Comparison of ENCODE assay signal across 14 cellular contexts in genomic region chr16:81003064-81003463, GRCh38. TPM values are rescaled to one million over a fixed set of nuclear protein-coding genes. Genes with fewer than 3 reads are reported as not detected.
A peak's percentile ranks its signal among the peaks of the same experiment; 100 is the strongest.
DNase-seq lines count a peak whose midpoint lies in the region; ATAC-seq, FAIRE-seq and TF ChIP-seq lines count a peak whose summit lies in the region.
"Had no signal": no experiment of that assay in that cellular context is flagged by ENCODE, and none has a peak within 500 bp of the region (broad histone marks: within the 10 kb centered on the region; RNA-seq: fewer than 3 reads in every experiment).

No MANE protein-coding gene starts in this region.

- no peak overlapping the region; the same call in 1 of the 2 replicates for H3K4me2 ChIP-seq in HepG2 (ENCODE audit: low read depth, low read length)
- H3K4me2 ChIP-seq: neural progenitor cell, PC-9 had no signal

- no peak for TF ChIP-seq EP300 in HepG2 (IDR thresholded peaks at IDR 0.05; ENCODE audit: low read depth in 2 of 2, low read length in 2 of 2)
- TF ChIP-seq EP300 in HepG2 (CRISPR knock-in tag; IDR thresholded peaks at IDR 0.05; ENCODE audit: borderline replicate concordance): no peak

- BruUV-seq in HepG2 (replicated peaks; lab: Mats Ljungman, UMichigan): no TSS peak

- no peak for TF ChIP-seq POLR2A in HepG2 (IDR thresholded peaks at IDR 0.05; ENCODE audit: insufficient read depth in 1 of 2, low read depth in 2 of 2, low read length in 2 of 2)
- TF ChIP-seq POLR2A in right lobe of liver (IDR thresholded peaks at IDR 0.05): no peak

- TF ChIP-seq CTCF in HepG2 (CRISPR knock-in tag; IDR thresholded peaks at IDR 0.05) (no peak), right lobe of liver (IDR thresholded peaks at IDR 0.05) (no peak)

- in situ Hi-C loops in HepG2 (cut with HindIII; ENCODE audit: extremely low pct_ligation_motif_present, low pct_unique_long_range_greater_than_20kb): no loop called here

- peaks cover 17% of the 10 kb centered on the region for H4K20me1 ChIP-seq in HepG2 (ENCODE audit: insufficient read depth, low read length)

- no peak overlapping the region for H2AFZ ChIP-seq in HepG2 (ENCODE audit: low read length)
- H2AFZ ChIP-seq: neural progenitor cell, PC-9 had no signal

- H3K27ac ChIP-seq in HepG2 (ENCODE audit: extremely low read length, insufficient read depth, low read length): no peak overlapping the region
- no peak overlapping the region for H3K27ac ChIP-seq in right lobe of liver
- H3K27ac ChIP-seq: neural progenitor cell, PC-9 had no signal

- 91% methylated on average over 4 of the region's 4 CpGs for WGBS in HepG2 (ENCODE audit: low lambda C conversion rate)
- 54% methylated on average over 4 of the region's 4 CpGs for WGBS in right lobe of liver (ENCODE audit: insufficient coverage, low coverage, low lambda C conversion rate, missing lambda C conversion rate)

- H3K27me3 ChIP-seq in HepG2 (ENCODE audit: control insufficient read depth in 1 of 2, insufficient read depth in 2 of 2, low read length in 2 of 2) (no peaks in the 10 kb centered on the region; a peak in 1 of 5 replicates), right lobe of liver (no peaks in the 10 kb centered on the region)
- H3K27me3 ChIP-seq: neural progenitor cell had no signal

- peaks cover 62% of the 10 kb centered on the region for H3K4me1 Mint-ChIP-seq in activated CD4-positive, alpha-beta memory T cell treated with anti-CD3 and anti-CD28 coated beads, Interleukin-2, amount 10 ng/mL, durations not matched to agents 7 days and 5 days
- peaks cover 54 to 60% of the 10 kb centered on the region in 2 donors for H3K4me1 Mint-ChIP-seq in immature natural killer cell

- POLR2A ChIA-PET in HepG2 (lab: Yijun Ruan, JAX): no interaction called here
- POLR2A ChIA-PET in activated CD4-positive, alpha-beta memory T cell treated with anti-CD3 and anti-CD28 coated beads, Interleukin-2, amount 10 ng/mL, durations not matched to agents 7 days and 5 days (lab: Charles Lee): interaction anchor here (1.9 to 6.2 kb wide), 3 partner anchors 10 to 31 kb away, joined by 4 to 70 read pairs (median 11); partner anchors contain the start of gene ATMIN

- FAIRE-seq in HepG2 (lab: Jason Lieb, UNC): no peak
- FAIRE-seq: urothelium cell line had no signal

- H3K4me3 ChIP-seq in HepG2 (replicated peaks in 1 of 3; ENCODE audit: insufficient read depth in 1 of 3, low read depth in 2 of 3, low read length in 3 of 3) (no peak overlapping the region), right lobe of liver (no peak overlapping the region)
- H3K4me3 ChIP-seq: neural progenitor cell, PC-9 had no signal

- no peak for TF ChIP-seq RAD21 in HepG2 (CRISPR knock-in tag; IDR thresholded peaks at IDR 0.05)

- CTCF ChIA-PET in HepG2 (lab: Yijun Ruan, JAX; ENCODE audit: low intra/inter-chr PET ratio, low total read pairs): no interaction called here
- CTCF ChIA-PET in activated CD4-positive, alpha-beta memory T cell treated with anti-CD3 and anti-CD28 coated beads, Interleukin-2, amount 10 ng/mL, durations not matched to agents 7 days and 5 days (lab: Charles Lee): interaction anchor here (0.6 to 6.1 kb wide), 5 partner anchors 9 to 873 kb away, joined by 3 to 75 read pairs (median 3); partner anchors contain the start of gene ATMIN

- DNase-seq in HepG2 (ENCODE audit: low spot score) (no peak), right lobe of liver (no peak), immature natural killer cell (no peak), head of caudate nucleus (no peak)
- no peak for DNase-seq in activated CD4-positive, alpha-beta memory T cell treated with anti-CD3 and anti-CD28 coated beads, Interleukin-2, amount 10 ng/mL, durations not matched to agents 7 days and 5 days
- DNase-seq: activated gamma-delta T cell treated with Interleukin-2 at 50 U/mL for 16 hours; effector memory CD4-positive, alpha-beta T cell; NCI-H2081; NCI-H526; PC-9 had no signal

- H3K27ac Mint-ChIP-seq in activated CD4-positive, alpha-beta memory T cell treated with anti-CD3 and anti-CD28 coated beads, Interleukin-2, amount 10 ng/mL, durations not matched to agents 7 days and 5 days: peak overlapping the region; percentile 100
- peak overlapping the region in 5 of 6 donors; percentile 1 to 94 (median 88) for H3K27ac Mint-ChIP-seq in immature natural killer cell
- H3K27ac Mint-ChIP-seq: neural progenitor cell had no signal

- peak overlapping the region; percentile 95 for H3K4me3 Mint-ChIP-seq in activated CD4-positive, alpha-beta memory T cell treated with anti-CD3 and anti-CD28 coated beads, Interleukin-2, amount 10 ng/mL, durations not matched to agents 7 days and 5 days
- peak overlapping the region in 2 of 5 donors; percentile 2 to 100 for H3K4me3 Mint-ChIP-seq in immature natural killer cell
- H3K4me3 Mint-ChIP-seq: neural progenitor cell had no signal

- H3K4me1 ChIP-seq in HepG2 (ENCODE audit: insufficient read depth, low read length) (peaks cover 55% of the 10 kb centered on the region), right lobe of liver (peaks cover 0 to 27% (median 6%) of the 10 kb centered on the region in 4 donors)

- no peaks in the 10 kb centered on the region for H3K9me3 Mint-ChIP-seq in activated CD4-positive, alpha-beta memory T cell treated with anti-CD3 and anti-CD28 coated beads, Interleukin-2, amount 10 ng/mL, durations not matched to agents 7 days and 5 days
- no peaks in the 10 kb centered on the region for H3K9me3 Mint-ChIP-seq in immature natural killer cell

- H3K9ac ChIP-seq in HepG2 (ENCODE audit: insufficient read depth, low read depth, low read length): 0 out of 2 replicates have a peak overlapping the region, but pooled peaks have one; percentile 3
- H3K9ac ChIP-seq: neural progenitor cell had no signal

- peaks cover 51% of the 10 kb centered on the region for H3K36me3 Mint-ChIP-seq in activated CD4-positive, alpha-beta memory T cell treated with anti-CD3 and anti-CD28 coated beads, Interleukin-2, amount 10 ng/mL, durations not matched to agents 7 days and 5 days (ENCODE audit: low read depth)
- no peaks in the 10 kb centered on the region for H3K36me3 Mint-ChIP-seq in immature natural killer cell

- intact Hi-C loops in HepG2 (cut with micrococcal nuclease; ENCODE audit: unreplicated experiment) (no loop called here), right lobe of liver (cut with DNase I) (no loop called here), head of caudate nucleus (cut with DNase I) (loop anchor here (10.0 kb wide), 1 partner anchor 72 kb away; the partner anchor contains the start of gene C16orf46)

- H3K9me3 ChIP-seq in HepG2 (ENCODE audit: low read length): no peaks in the 10 kb centered on the region; the same call in 1 of the 2 replicates
- H3K9me3 ChIP-seq in right lobe of liver: no peaks in the 10 kb centered on the region

- ATAC-seq in HepG2 (no peak), right lobe of liver (no peak), GM18519 (IDR thresholded peaks at IDR 0.05; ENCODE audit: low FRiP score, unreplicated experiment) (no peak), GM18858 (IDR thresholded peaks at IDR 0.05; ENCODE audit: unreplicated experiment) (no peak)

- H3K36me3 ChIP-seq in HepG2 (replicated peaks in 1 of 2; ENCODE audit: control insufficient read depth in 1 of 2, insufficient read depth in 2 of 2, low read length in 2 of 2): no peaks in the 10 kb centered on the region
- no peaks in the 10 kb centered on the region for H3K36me3 ChIP-seq in right lobe of liver
- H3K36me3 ChIP-seq: neural progenitor cell had no signal

- H3K79me2 ChIP-seq in HepG2 (ENCODE audit: insufficient read depth, low read length): peaks cover 83% of the 10 kb centered on the region

- no peaks in the 10 kb centered on the region for H3K27me3 Mint-ChIP-seq in activated CD4-positive, alpha-beta memory T cell treated with anti-CD3 and anti-CD28 coated beads, Interleukin-2, amount 10 ng/mL, durations not matched to agents 7 days and 5 days
- H3K27me3 Mint-ChIP-seq in immature natural killer cell (ENCODE audit: low read depth in 3 of 3): peaks cover 16 to 26% (median 22%) of the 10 kb centered on the region in 3 donors

RNA-seq across cellular contexts. Expression of gene CMC2, which starts 3.6 kb away (rescaled TPM):
- 129 and 147 TPM in 2 replicates for total RNA-seq in HepG2 (2016; rRNA removed; fragmentation: Illumina TruSeq; extraction: Trizol)
- total RNA-seq in HepG2 (2016; cell fraction: cytosol; rRNA removed; fragmentation: Illumina TruSeq; extraction: Trizol; ENCODE audit: low read depth): 111 and 171 TPM in 2 replicates
- 118 and 155 TPM in 2 replicates for total RNA-seq in HepG2 (2016; cell fraction: insoluble cytoplasmic fraction; rRNA removed; fragmentation: Illumina TruSeq; extraction: Trizol)
- total RNA-seq in HepG2 (2016; cell fraction: membrane; rRNA removed; fragmentation: Illumina TruSeq; extraction: Trizol): 132 and 180 TPM in 2 replicates
- 49.2 and 54.6 TPM in 2 replicates for total RNA-seq in HepG2 (2016; cell fraction: nucleus; rRNA removed; fragmentation: Illumina TruSeq; extraction: Trizol)
- polyA plus RNA-seq in HepG2 (2011; rRNA removed): 92.1 and 116 TPM in 2 replicates
- polyA plus RNA-seq in HepG2 (2011; cell fraction: cytosol; rRNA removed): 134 and 148 TPM in 2 replicates
- 22.2 and 24.5 TPM in 2 replicates for polyA plus RNA-seq in HepG2 (2011; cell fraction: nucleus; rRNA removed)
- polyA plus RNA-seq in HepG2 (2012): 81.8 and 85.6 TPM in 2 replicates
- 157 and 235 TPM in 2 replicates for polyA plus RNA-seq in HepG2 (2016; cell fraction: cytosol; fragmentation: Illumina TruSeq; extraction: Trizol; ENCODE audit: low read depth)
- polyA plus RNA-seq in HepG2 (2016; cell fraction: insoluble cytoplasmic fraction; fragmentation: Illumina TruSeq; extraction: Trizol; ENCODE audit: low read depth): 172 and 176 TPM in 2 replicates
- polyA plus RNA-seq in HepG2 (2016; cell fraction: membrane; fragmentation: Illumina TruSeq; extraction: Trizol; ENCODE audit: low read depth): 133 and 179 TPM in 2 replicates
- polyA plus RNA-seq in HepG2 (2016; cell fraction: nucleus; fragmentation: Illumina TruSeq; extraction: Trizol; ENCODE audit: insufficient read depth, low read depth): 86.6 and 97.5 TPM in 2 replicates
- 70.9 and 71.9 TPM in 2 replicates for polyA minus RNA-seq in HepG2 (2011; rRNA and poly(A)+ RNA removed; ENCODE audit: low replicate concordance)
- 19.8 and 22.3 TPM in 2 replicates for polyA minus RNA-seq in HepG2 (2011; cell fraction: cytosol; rRNA and poly(A)+ RNA removed)
- polyA minus RNA-seq in HepG2 (2011; cell fraction: nucleus; rRNA and poly(A)+ RNA removed): 35.4 and 68.6 TPM in 2 replicates
- total RNA-seq in right lobe of liver: 10 to 100 TPM; 23.5 to 58.3 (median 42.1) TPM
- 10 to 100 TPM; 90.7 to 99.9 TPM for total RNA-seq in activated CD4-positive, alpha-beta memory T cell treated with anti-CD3 and anti-CD28 coated beads, Interleukin-2, amount 10 ng/mL, durations not matched to agents 7 days and 5 days
- polyA plus RNA-seq in immature natural killer cell: 100 to 1,000 TPM in 2 of 3 donors, 10 to 100 TPM in 1; 89.9 to 132 (median 113) TPM

RNA-seq across cellular contexts. Expression of gene CENPN, which starts 4.0 kb away (rescaled TPM):
- total RNA-seq in HepG2 (2016; rRNA removed; fragmentation: Illumina TruSeq; extraction: Trizol): 129 and 193 TPM in 2 replicates
- 98.3 and 119 TPM in 2 replicates for total RNA-seq in HepG2 (2016; cell fraction: cytosol; rRNA removed; fragmentation: Illumina TruSeq; extraction: Trizol; ENCODE audit: low read depth)
- total RNA-seq in HepG2 (2016; cell fraction: insoluble cytoplasmic fraction; rRNA removed; fragmentation: Illumina TruSeq; extraction: Trizol): 133 and 185 TPM in 2 replicates
- 180 and 185 TPM in 2 replicates for total RNA-seq in HepG2 (2016; cell fraction: membrane; rRNA removed; fragmentation: Illumina TruSeq; extraction: Trizol)
- total RNA-seq in HepG2 (2016; cell fraction: nucleus; rRNA removed; fragmentation: Illumina TruSeq; extraction: Trizol): 46.2 and 59.6 TPM in 2 replicates
- polyA plus RNA-seq in HepG2 (2011; rRNA removed): 17.3 and 29.7 TPM in 2 replicates
- 15.2 and 17.8 TPM in 2 replicates for polyA plus RNA-seq in HepG2 (2011; cell fraction: cytosol; rRNA removed)
- polyA plus RNA-seq in HepG2 (2011; cell fraction: nucleus; rRNA removed): 8.3 and 10.1 TPM in 2 replicates
- 46.5 and 70.0 TPM in 2 replicates for polyA plus RNA-seq in HepG2 (2012)
- 113 and 120 TPM in 2 replicates for polyA plus RNA-seq in HepG2 (2016; cell fraction: cytosol; fragmentation: Illumina TruSeq; extraction: Trizol; ENCODE audit: low read depth)
- polyA plus RNA-seq in HepG2 (2016; cell fraction: insoluble cytoplasmic fraction; fragmentation: Illumina TruSeq; extraction: Trizol; ENCODE audit: low read depth): 123 and 135 TPM in 2 replicates
- polyA plus RNA-seq in HepG2 (2016; cell fraction: membrane; fragmentation: Illumina TruSeq; extraction: Trizol; ENCODE audit: low read depth): 123 and 146 TPM in 2 replicates
- polyA plus RNA-seq in HepG2 (2016; cell fraction: nucleus; fragmentation: Illumina TruSeq; extraction: Trizol; ENCODE audit: insufficient read depth, low read depth): 40.0 and 50.9 TPM in 2 replicates
- polyA minus RNA-seq in HepG2 (2011; rRNA and poly(A)+ RNA removed; ENCODE audit: low replicate concordance): 17.1 and 164 TPM in 2 replicates
- polyA minus RNA-seq in HepG2 (2011; cell fraction: cytosol; rRNA and poly(A)+ RNA removed): 14.1 and 16.1 TPM in 2 replicates
- polyA minus RNA-seq in HepG2 (2011; cell fraction: nucleus; rRNA and poly(A)+ RNA removed): 17.9 and 25.4 TPM in 2 replicates
- 10 to 100 TPM in 1 of 6 experiments, 1 to 10 TPM in 5; 6.6 to 11.4 (median 7.9) TPM for total RNA-seq in right lobe of liver
- 10 to 100 TPM; 62.2 to 66.9 TPM for total RNA-seq in activated CD4-positive, alpha-beta memory T cell treated with anti-CD3 and anti-CD28 coated beads, Interleukin-2, amount 10 ng/mL, durations not matched to agents 7 days and 5 days
- 10 to 100 TPM in 1 of 3 donors, 1 to 10 TPM in 2; 4.5 to 11.6 (median 7.8) TPM for polyA plus RNA-seq in immature natural killer cell

RNA-seq across cellular contexts. Expression of gene ATMIN, which starts 32.6 kb away (rescaled TPM):
- 60.4 and 74.7 TPM in 2 replicates for total RNA-seq in HepG2 (2016; rRNA removed; fragmentation: Illumina TruSeq; extraction: Trizol)
- 33.0 and 38.8 TPM in 2 replicates for total RNA-seq in HepG2 (2016; cell fraction: cytosol; rRNA removed; fragmentation: Illumina TruSeq; extraction: Trizol; ENCODE audit: low read depth)
- 61.5 and 70.5 TPM in 2 replicates for total RNA-seq in HepG2 (2016; cell fraction: insoluble cytoplasmic fraction; rRNA removed; fragmentation: Illumina TruSeq; extraction: Trizol)
- 116 and 141 TPM in 2 replicates for total RNA-seq in HepG2 (2016; cell fraction: membrane; rRNA removed; fragmentation: Illumina TruSeq; extraction: Trizol)
- total RNA-seq in HepG2 (2016; cell fraction: nucleus; rRNA removed; fragmentation: Illumina TruSeq; extraction: Trizol): 37.1 and 38.6 TPM in 2 replicates
- 30.4 and 34.6 TPM in 2 replicates for polyA plus RNA-seq in HepG2 (2011; rRNA removed)
- 18.8 and 33.3 TPM in 2 replicates for polyA plus RNA-seq in HepG2 (2011; cell fraction: cytosol; rRNA removed)
- 12.4 and 15.2 TPM in 2 replicates for polyA plus RNA-seq in HepG2 (2011; cell fraction: nucleus; rRNA removed)
- 26.9 TPM in 2 replicates for polyA plus RNA-seq in HepG2 (2012)
- 52.2 and 56.7 TPM in 2 replicates for polyA plus RNA-seq in HepG2 (2016; cell fraction: cytosol; fragmentation: Illumina TruSeq; extraction: Trizol; ENCODE audit: low read depth)
- 70.0 and 73.6 TPM in 2 replicates for polyA plus RNA-seq in HepG2 (2016; cell fraction: insoluble cytoplasmic fraction; fragmentation: Illumina TruSeq; extraction: Trizol; ENCODE audit: low read depth)
- 113 and 129 TPM in 2 replicates for polyA plus RNA-seq in HepG2 (2016; cell fraction: membrane; fragmentation: Illumina TruSeq; extraction: Trizol; ENCODE audit: low read depth)
- polyA plus RNA-seq in HepG2 (2016; cell fraction: nucleus; fragmentation: Illumina TruSeq; extraction: Trizol; ENCODE audit: insufficient read depth, low read depth): 53.5 and 53.8 TPM in 2 replicates
- 32.5 and 50.4 TPM in 2 replicates for polyA minus RNA-seq in HepG2 (2011; rRNA and poly(A)+ RNA removed; ENCODE audit: low replicate concordance)
- 25.9 and 27.0 TPM in 2 replicates for polyA minus RNA-seq in HepG2 (2011; cell fraction: cytosol; rRNA and poly(A)+ RNA removed)
- polyA minus RNA-seq in HepG2 (2011; cell fraction: nucleus; rRNA and poly(A)+ RNA removed): 22.4 and 30.6 TPM in 2 replicates
- 10 to 100 TPM; 12.8 to 15.5 (median 14.6) TPM for total RNA-seq in right lobe of liver
- total RNA-seq in activated CD4-positive, alpha-beta memory T cell treated with anti-CD3 and anti-CD28 coated beads, Interleukin-2, amount 10 ng/mL, durations not matched to agents 7 days and 5 days: 10 to 100 TPM; 29.6 to 33.8 TPM
- polyA plus RNA-seq in immature natural killer cell: 10 to 100 TPM; 25.4 to 51.0 (median 26.4) TPM
